ENCODE assay signal across 10 cellular contexts in genomic region chr6:142376115-142376514, GRCh38.
"Had no signal": no experiment of that assay in that cellular context is flagged by ENCODE, and none has a peak within 500 bp of the region (broad histone marks: within the 10 kb centered on the region; RNA-seq: fewer than 3 reads in every experiment).

No MANE protein-coding gene starts in this region.

- H3K27ac ChIP-seq: adrenal gland, sigmoid colon had no signal

- H3K4me1 ChIP-seq: adrenal gland, sigmoid colon had no signal

- H3K4me3 ChIP-seq: adrenal gland, sigmoid colon had no signal

- H3K27me3 ChIP-seq: adrenal gland, sigmoid colon had no signal

- H3K9me3 ChIP-seq: adrenal gland, sigmoid colon had no signal

- H3K36me3 ChIP-seq: adrenal gland, sigmoid colon had no signal

- DNase-seq: activated CD4-positive, alpha-beta T cell treated with anti-CD3 and anti-CD28 coated beads, Interleukin-2, amount 10 ng/mL, durations not matched to agents 24 days and 14 days; activated naive CD4-positive, alpha-beta T cell treated with anti-CD3 and anti-CD28 coated beads for 36 hours; adrenal gland; cortex of kidney; effector CD8-positive, alpha-beta T cell; occipital lobe; sigmoid colon; stimulated activated CD4-positive, alpha-beta T cell treated with anti-CD3 and anti-CD28 coated beads, Interleukin-2, amount 100 ng/mL, for 48 hours; stimulated activated naive CD4-positive, alpha-beta T cell treated with Interleukin-2 at 50 U/mL for 16 hours; trophoblast cell had no signal
